ENCODE assay signal across 28 cellular contexts in genomic region chr6:4282926-4283325, GRCh38.
"Had no signal": no experiment of that assay in that cellular context is flagged by ENCODE, and none has a peak within 500 bp of the region (broad histone marks: within the 10 kb centered on the region; RNA-seq: fewer than 3 reads in every experiment).

No MANE protein-coding gene starts in this region.

- H3K4me3 ChIP-seq: body of pancreas, MG63 had no signal

- DNase-seq: activated B cell treated with CpG ODN at 0.5 μM for 24 hours; activated CD4-positive, alpha-beta T cell treated with anti-CD3 and anti-CD28 coated beads for 1 hour; activated CD4-positive, alpha-beta T cell treated with anti-CD3 and anti-CD28 coated beads, Interleukin-2, amount 10 ng/mL, durations not matched to agents 24 days and 14 days; activated CD4-positive, alpha-beta T cell treated with anti-CD3 and anti-CD28 coated beads, Interleukin-2, amount 50 U/mL, for 48 hours; activated CD8-positive, alpha-beta memory T cell treated with anti-CD3 and anti-CD28 coated beads, Interleukin-2, amount 10 ng/mL, durations not matched to agents 7 days and 5 days; activated effector memory CD4-positive, alpha-beta T cell treated with anti-CD3 and anti-CD28 coated beads, Interleukin-2, amount 50 U/mL, for 16 hours; activated naive CD4-positive, alpha-beta T cell treated with Interleukin-2 at 50 U/mL for 16 hours; activated naive CD8-positive, alpha-beta T cell treated with anti-CD3 and anti-CD28 coated beads, Interleukin-2, amount 50 U/mL, for 24 hours; activated T-cell treated with anti-CD3 and anti-CD28 coated beads, Interleukin-2, amount 50 U/mL, for 4 hours; amniotic stem cell; body of pancreas; MG63; MV-4-11; NCI-H1105; NCI-H1436; NCI-H187 treated with DMSO at 0.1 percent for 48 hours; NCI-H2081 treated with DMSO at 0.1 percent for 48 hours; NCI-H2171; NCI-H2227 treated with DMSO at 0.1 percent for 48 hours; NCI-H446 treated with DMSO at 0.1 percent for 48 hours; NCI-H524 treated with DMSO at 0.1 percent for 48 hours; NCI-H82; SIG-M5; T-helper 17 cell; T-helper 9 cell had no signal

- H3K4me1 Mint-ChIP-seq: activated CD8-positive, alpha-beta memory T cell treated with anti-CD3 and anti-CD28 coated beads, Interleukin-2, amount 10 ng/mL, durations not matched to agents 7 days and 5 days had no signal

- H3K9me3 Mint-ChIP-seq: activated B cell treated with CpG ODN at 0.5 μM for 24 hours; activated CD4-positive, alpha-beta T cell treated with anti-CD3 and anti-CD28 coated beads, Interleukin-2, amount 10 ng/mL, durations not matched to agents 24 days and 14 days; activated naive CD4-positive, alpha-beta T cell treated with anti-CD3 and anti-CD28 coated beads, Interleukin-2, amount 50 U/mL, for 72 hours; activated naive CD8-positive, alpha-beta T cell treated with anti-CD3 and anti-CD28 coated beads, Interleukin-2, amount 50 U/mL, for 24 hours; activated T-cell treated with anti-CD3 and anti-CD28 coated beads, Interleukin-2, amount 50 U/mL, for 4 hours; central memory CD8-positive, alpha-beta T cell had no signal

- H3K9me3 ChIP-seq: ascending aorta, body of pancreas, MG63 had no signal

- H3K36me3 Mint-ChIP-seq: activated CD8-positive, alpha-beta memory T cell treated with anti-CD3 and anti-CD28 coated beads, Interleukin-2, amount 10 ng/mL, durations not matched to agents 7 days and 5 days had no signal

- H3K27ac ChIP-seq: ascending aorta, body of pancreas had no signal

- H3K27ac Mint-ChIP-seq: activated B cell treated with CpG ODN at 0.5 μM for 24 hours; activated CD4-positive, alpha-beta T cell treated with anti-CD3 and anti-CD28 coated beads, Interleukin-2, amount 10 ng/mL, durations not matched to agents 24 days and 14 days; activated CD8-positive, alpha-beta memory T cell treated with anti-CD3 and anti-CD28 coated beads, Interleukin-2, amount 10 ng/mL, durations not matched to agents 7 days and 5 days; activated naive CD4-positive, alpha-beta T cell treated with anti-CD3 and anti-CD28 coated beads, Interleukin-2, amount 50 U/mL, for 72 hours; activated naive CD8-positive, alpha-beta T cell treated with anti-CD3 and anti-CD28 coated beads, Interleukin-2, amount 50 U/mL, for 24 hours; T-helper 17 cell had no signal

- ATAC-seq: activated CD8-positive, alpha-beta memory T cell treated with anti-CD3 and anti-CD28 coated beads, Interleukin-2, amount 10 ng/mL, durations not matched to agents 7 days and 5 days; activated naive CD4-positive, alpha-beta T cell treated with anti-CD3 and anti-CD28 coated beads, Interleukin-2, amount 50 U/mL, for 72 hours; activated naive CD8-positive, alpha-beta T cell treated with anti-CD3 and anti-CD28 coated beads, Interleukin-2, amount 50 U/mL, for 24 hours; activated T-cell treated with anti-CD3 and anti-CD28 coated beads, Interleukin-2, amount 50 U/mL, for 4 hours; body of pancreas; T-helper 17 cell had no signal

- H3K27me3 ChIP-seq: ascending aorta, body of pancreas, MG63 had no signal

- H3K4me3 Mint-ChIP-seq: activated B cell treated with CpG ODN at 0.5 μM for 24 hours; activated CD4-positive, alpha-beta T cell treated with anti-CD3 and anti-CD28 coated beads, Interleukin-2, amount 10 ng/mL, durations not matched to agents 24 days and 14 days; activated CD8-positive, alpha-beta memory T cell treated with anti-CD3 and anti-CD28 coated beads, Interleukin-2, amount 10 ng/mL, durations not matched to agents 7 days and 5 days; activated naive CD8-positive, alpha-beta T cell treated with anti-CD3 and anti-CD28 coated beads, Interleukin-2, amount 50 U/mL, for 24 hours; activated T-cell treated with anti-CD3 and anti-CD28 coated beads, Interleukin-2, amount 50 U/mL, for 4 hours; central memory CD8-positive, alpha-beta T cell had no signal

- H3K36me3 ChIP-seq: ascending aorta, MG63 had no signal
